Comparison of ENCODE assay signal across 14 cellular contexts in the genomic region with DNA sequence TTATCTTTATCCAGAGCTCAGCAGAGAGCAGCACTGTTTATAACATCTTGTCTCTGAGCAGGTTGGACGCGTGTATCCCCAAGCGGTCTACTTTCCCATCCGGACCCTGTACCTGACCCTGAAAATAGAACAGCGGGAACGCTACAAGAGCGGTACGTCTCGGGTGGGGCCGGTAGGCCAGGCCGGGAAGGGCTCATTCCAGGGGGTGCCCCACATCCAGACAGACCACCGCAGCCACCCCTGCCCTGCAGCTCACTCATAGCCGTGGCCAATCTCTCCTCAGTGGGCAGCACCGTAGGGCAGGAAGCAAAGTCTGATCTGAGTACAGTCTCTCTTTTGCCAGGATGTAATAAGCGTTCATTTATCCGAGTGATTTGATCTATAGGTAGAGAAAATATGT.
A peak's percentile ranks its signal among the peaks of the same experiment; 100 is the strongest.
DNase-seq lines count a peak whose midpoint lies in the region; ATAC-seq and TF ChIP-seq lines count a peak whose summit lies in the region.
"Had no signal": no experiment of that assay in that cellular context is flagged by ENCODE, and none has a peak within 500 bp of the region (broad histone marks: within the 10 kb centered on the region; RNA-seq: fewer than 3 reads in every experiment).

No MANE protein-coding gene starts in this region.

- no peaks in the 10 kb centered on the region for H4K20me1 ChIP-seq in hepatocyte (ENCODE audit: insufficient read depth, poor library complexity, severe bottlenecking)

- H3K79me2 ChIP-seq in hepatocyte: no peaks in the 10 kb centered on the region

- 93% methylated on average over 16 of the region's 16 CpGs for WGBS in suprapubic skin
- WGBS in hepatocyte (ENCODE audit: low lambda C conversion rate, missing lambda C conversion rate): 97% methylated on average over 16 of the region's 16 CpGs

- H3K27me3 ChIP-seq in right atrium auricular region: no peaks in the 10 kb centered on the region
- H3K27me3 ChIP-seq in suprapubic skin: no peaks in the 10 kb centered on the region
- no peaks in the 10 kb centered on the region for H3K27me3 ChIP-seq in hepatocyte

- no peaks in the 10 kb centered on the region for H3K9me2 ChIP-seq in hepatocyte (replicated peaks; ENCODE audit: insufficient read depth)

- H2AFZ ChIP-seq in hepatocyte: no peak overlapping the region

- H3K27me3 Mint-ChIP-seq in activated T-cell treated with anti-CD3 and anti-CD28 coated beads, Interleukin-2, amount 50 U/mL, for 24 hours: no peaks in the 10 kb centered on the region
- H3K27me3 Mint-ChIP-seq in activated T-cell treated with anti-CD3 and anti-CD28 coated beads, Interleukin-2, amount 50 U/mL, for 4 hours (ENCODE audit: low read depth): no peaks in the 10 kb centered on the region
- H3K27me3 Mint-ChIP-seq: CD8-positive, alpha-beta memory T cell had no signal

- no peak overlapping the region for H3K27ac ChIP-seq in right atrium auricular region
- no peak overlapping the region for H3K27ac ChIP-seq in suprapubic skin
- no peak overlapping the region for H3K27ac ChIP-seq in hepatocyte
- H3K27ac ChIP-seq: 22Rv1, HL-60 had no signal

- H3K27ac Mint-ChIP-seq in activated T-cell treated with anti-CD3 and anti-CD28 coated beads, Interleukin-2, amount 50 U/mL, for 24 hours: peak overlapping the region; percentile 59

- no peak overlapping the region for H3K4me2 ChIP-seq in hepatocyte

- H3K36me3 Mint-ChIP-seq in activated T-cell treated with anti-CD3 and anti-CD28 coated beads, Interleukin-2, amount 50 U/mL, for 24 hours (ENCODE audit: low read depth): peaks cover 94% of the 10 kb centered on the region
- H3K36me3 Mint-ChIP-seq in activated T-cell treated with anti-CD3 and anti-CD28 coated beads, Interleukin-2, amount 50 U/mL, for 4 hours (ENCODE audit: insufficient read depth): peaks cover 53% of the 10 kb centered on the region

- H3K4me3 ChIP-seq in right atrium auricular region (no peak overlapping the region), suprapubic skin (no peak overlapping the region), hepatocyte (no peak overlapping the region)
- H3K4me3 ChIP-seq: HAP-1 had no signal

- no peaks in the 10 kb centered on the region for H3K9me3 Mint-ChIP-seq in activated T-cell treated with anti-CD3 and anti-CD28 coated beads, Interleukin-2, amount 50 U/mL, for 24 hours
- no peaks in the 10 kb centered on the region for H3K9me3 Mint-ChIP-seq in activated T-cell treated with anti-CD3 and anti-CD28 coated beads, Interleukin-2, amount 50 U/mL, for 4 hours
- H3K9me3 Mint-ChIP-seq: CD8-positive, alpha-beta memory T cell had no signal

- H3K4me1 ChIP-seq in right atrium auricular region (no peaks in the 10 kb centered on the region), suprapubic skin (no peaks in the 10 kb centered on the region), hepatocyte (ENCODE audit: insufficient read depth) (no peaks in the 10 kb centered on the region)
- H3K4me1 ChIP-seq: Caco-2, HAP-1 had no signal

- H3K9me3 ChIP-seq in right atrium auricular region (no peaks in the 10 kb centered on the region), suprapubic skin (no peaks in the 10 kb centered on the region), hepatocyte (ENCODE audit: low read depth) (no peaks in the 10 kb centered on the region)
- H3K9me3 ChIP-seq: Caco-2, HAP-1 had no signal

- no peak for TF ChIP-seq POLR2A in suprapubic skin (IDR thresholded peaks at IDR 0.05)

- TF ChIP-seq CTCF in right atrium auricular region (IDR thresholded peaks at IDR 0.05) (no peak), suprapubic skin (IDR thresholded peaks at IDR 0.05) (no peak), hepatocyte (IDR thresholded peaks at IDR 0.05; ENCODE audit: poor library complexity) (no peak)

- ATAC-seq in activated T-cell treated with anti-CD3 and anti-CD28 coated beads, Interleukin-2, amount 50 U/mL, for 4 hours: no peak

- no peak for TF ChIP-seq EP300 in suprapubic skin (IDR thresholded peaks at IDR 0.05)

- H3K4me1 Mint-ChIP-seq in activated T-cell treated with anti-CD3 and anti-CD28 coated beads, Interleukin-2, amount 50 U/mL, for 24 hours (ENCODE audit: low read depth): peaks cover 34% of the 10 kb centered on the region
- peaks cover 12% of the 10 kb centered on the region for H3K4me1 Mint-ChIP-seq in activated T-cell treated with anti-CD3 and anti-CD28 coated beads, Interleukin-2, amount 50 U/mL, for 4 hours (ENCODE audit: low read depth)

- H3K36me3 ChIP-seq in right atrium auricular region: peaks cover 94% of the 10 kb centered on the region
- peaks cover 97% of the 10 kb centered on the region for H3K36me3 ChIP-seq in suprapubic skin
- peaks cover 2% of the 10 kb centered on the region for H3K36me3 ChIP-seq in hepatocyte (replicated peaks; ENCODE audit: insufficient read depth, low read depth)

- intact Hi-C loops in cardiac septum (cut with DNase I): no loop called here

- no peak overlapping the region for H3K4me3 Mint-ChIP-seq in activated T-cell treated with anti-CD3 and anti-CD28 coated beads, Interleukin-2, amount 50 U/mL, for 24 hours
- no peak overlapping the region for H3K4me3 Mint-ChIP-seq in activated T-cell treated with anti-CD3 and anti-CD28 coated beads, Interleukin-2, amount 50 U/mL, for 4 hours
- H3K4me3 Mint-ChIP-seq: CD8-positive, alpha-beta memory T cell had no signal

- peak; percentile 12 for DNase-seq in activated T-cell treated with anti-CD3 and anti-CD28 coated beads, Interleukin-2, amount 50 U/mL, for 24 hours
- DNase-seq in activated T-cell treated with anti-CD3 and anti-CD28 coated beads, Interleukin-2, amount 50 U/mL, for 4 hours: no peak
- DNase-seq in cardiac septum (ENCODE audit: low spot score) (peak; percentile 35), right atrium auricular region (ENCODE audit: low spot score) (no peak), mesenteric fat pad (ENCODE audit: low spot score) (peak; percentile 76), suprapubic skin (ENCODE audit: low spot score in 2 of 2) (peak; percentile 48 to 61), hepatocyte (ENCODE audit: low spot score) (no peak), NCI-H526 (lab: John Stamatoyannopoulos, UW) (no peak)
- DNase-seq: CD8-positive, alpha-beta memory T cell; DMS53 had no signal

Comparison
In these comparisons a context has a peak if more than half of its experiments do, and no peak if none do; other contexts are left out.
1. DNase-seq: peak in activated T-cell treated with anti-CD3 and anti-CD28 coated beads, Interleukin-2, amount 50 U/mL, for 24 hours (single experiment), cardiac septum (single experiment), mesenteric fat pad (single experiment) and suprapubic skin (2 of 2); none in activated T-cell treated with anti-CD3 and anti-CD28 coated beads, Interleukin-2, amount 50 U/mL, for 4 hours (single experiment), right atrium auricular region (single experiment), hepatocyte (single experiment) and NCI-H526 (0 of 2).